ENCODE assay signal across 8 cellular contexts in genomic region chr4:37891221-37892159, GRCh38. TPM values are rescaled to one million over a fixed set of nuclear protein-coding genes. Genes with fewer than 3 reads are reported as not detected.
A peak's percentile ranks its signal among the peaks of the same experiment; 100 is the strongest.
DNase-seq lines count a peak whose midpoint lies in the region; ATAC-seq and TF ChIP-seq lines count a peak whose summit lies in the region.

No MANE protein-coding gene starts in this region.

- peak overlapping the region; percentile 92 to 98 (median 95) for H3K4me3 Mint-ChIP-seq in immature natural killer cell

- peaks cover 0 to 8% (median 1%) of the 10 kb centered on the region in 3 donors for H3K27me3 Mint-ChIP-seq in immature natural killer cell (ENCODE audit: low read depth in 3 of 3)

- peak overlapping the region; percentile 84 for H3K27ac ChIP-seq in C4-2B

- in situ Hi-C loops in astrocyte of the spinal cord (cut with HindIII; ENCODE audit: low sequenced_read_pairs) = no loop called here

- no peaks in the 10 kb centered on the region for H3K9me3 Mint-ChIP-seq in immature natural killer cell

- no peaks in the 10 kb centered on the region for H3K36me3 Mint-ChIP-seq in immature natural killer cell

- TF ChIP-seq CTCF in C4-2B (conservative IDR thresholded peaks at IDR 0.05) (no peak), astrocyte of the spinal cord (IDR thresholded peaks at IDR 0.05; ENCODE audit: low read depth, low read length) (no peak)

- DNase-seq in SW480 (ENCODE audit: low spot score) = peak; percentile 16
- DNase-seq in astrocyte of the spinal cord (ENCODE audit: low read depth, low spot score) = no peak
- DNase-seq in immature natural killer cell = peak; percentile 67 to 72 (median 70)
- DNase-seq in stimulated activated CD4-positive, alpha-beta T cell treated with anti-CD3 and anti-CD28 coated beads, Interleukin-15, amount 100 ng/mL, for 24 hours = peak; percentile 68
- DNase-seq in NCI-H2227 treated with DMSO at 0.1 percent for 48 hours (lab: John Stamatoyannopoulos, UW) = no peak

- H3K4me1 Mint-ChIP-seq in immature natural killer cell = peaks cover 25 to 26% of the 10 kb centered on the region in 2 donors

- H3K4me3 ChIP-seq in astrocyte of the spinal cord (ENCODE audit: low read depth, low read length) = peak overlapping the region; percentile 57

- peak overlapping the region; percentile 84 to 93 (median 88) for H3K27ac Mint-ChIP-seq in immature natural killer cell

- ATAC-seq in GM19324 (IDR thresholded peaks at IDR 0.05; ENCODE audit: low FRiP score, unreplicated experiment) (peak; percentile 63), HG03439 (IDR thresholded peaks at IDR 0.05; ENCODE audit: unreplicated experiment) (peak; percentile 39)

RNA-seq across cellular contexts. Expression of gene TBC1D1, which starts 0.6 kb away (rescaled TPM):
- 10 to 100 TPM; 15.2 to 33.3 (median 18.0) TPM for polyA plus RNA-seq in immature natural killer cell

Comparison
In these comparisons a context has a peak if more than half of its experiments do, and no peak if none do; other contexts are left out.
1. DNase-seq: peak in SW480 (single experiment), immature natural killer cell (3 of 3) and stimulated activated CD4-positive, alpha-beta T cell treated with anti-CD3 and anti-CD28 coated beads, Interleukin-15, amount 100 ng/mL, for 24 hours (single experiment); none in astrocyte of the spinal cord (single experiment) and NCI-H2227 treated with DMSO at 0.1 percent for 48 hours (single experiment).